Comparison of ENCODE assay signal across 9 cellular contexts in the genomic region with DNA sequence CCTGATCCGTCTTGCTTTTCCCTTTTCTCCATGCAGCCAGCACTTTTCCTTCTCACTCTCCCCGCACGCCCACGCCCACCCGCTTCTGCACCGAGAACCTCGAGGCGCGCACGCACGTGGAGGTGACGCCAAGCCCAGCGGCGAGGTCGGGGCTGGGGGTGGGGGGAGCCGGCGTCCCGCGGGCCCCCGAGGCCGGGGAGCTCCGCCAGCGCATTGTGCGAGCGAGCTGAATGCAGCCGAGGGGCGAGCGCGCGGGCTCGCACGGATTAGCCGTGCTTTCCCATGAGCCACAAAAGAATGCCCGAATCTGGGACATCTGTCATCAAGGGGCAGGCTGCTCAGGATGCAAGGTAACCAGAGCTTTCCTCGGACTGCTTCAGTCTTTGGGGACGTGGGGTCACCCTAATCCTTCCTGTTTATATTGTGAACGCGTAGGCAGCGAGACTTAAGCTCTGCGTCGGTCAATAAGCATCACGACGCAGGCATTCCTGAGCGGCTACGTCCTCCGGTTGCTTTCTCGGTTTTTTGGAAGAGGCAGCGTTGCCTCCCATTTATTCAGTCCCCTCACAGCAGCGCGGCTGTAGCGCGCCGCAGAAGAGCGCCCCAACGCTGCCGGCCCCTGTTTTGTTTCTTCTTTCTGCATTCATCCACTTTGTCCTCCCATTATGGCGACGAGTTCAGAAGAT.
DNase-seq lines count a peak whose midpoint lies in the region; ATAC-seq and TF ChIP-seq lines count a peak whose summit lies in the region.
"Had no signal": no experiment of that assay in that cellular context is flagged by ENCODE, and none has a peak within 500 bp of the region (broad histone marks: within the 10 kb centered on the region; RNA-seq: fewer than 3 reads in every experiment).

No MANE protein-coding gene starts in this region.

- H3K27me3 ChIP-seq in brain microvascular endothelial cell (replicated peaks) = no peaks in the 10 kb centered on the region
- H3K27me3 ChIP-seq in iPS-18a (ENCODE audit: control insufficient read depth, insufficient read depth, low read length) = peaks cover 42% of the 10 kb centered on the region

- H3K9ac ChIP-seq in iPS-18a (ENCODE audit: low read length) = peak overlapping the region; percentile 33

- in situ Hi-C loops in brain microvascular endothelial cell (cut with HindIII; ENCODE audit: low pct_ligation_motif_present, low sequenced_read_pairs) = no loop called here

- CTCF ChIA-PET in RWPE1 (lab: Yijun Ruan, JAX) = interaction anchor here (0.5 kb wide), 1 partner anchor 162 kb away, joined by 3 read pairs; no protein-coding TSS in a partner anchor

- peak; percentile 50 for DNase-seq in NCI-H1436 (lab: John Stamatoyannopoulos, UW)
- no peak for DNase-seq in NCI-H1436 treated with DMSO at 0.1 percent for 48 hours (lab: John Stamatoyannopoulos, UW)
- DNase-seq in RWPE1 (ENCODE audit: low spot score) = peak; percentile 52
- peak; percentile 85 for DNase-seq in brain microvascular endothelial cell
- peak; percentile 90 for DNase-seq in retina
- no peak for DNase-seq in NCI-H2029 treated with DMSO at 0.1 percent for 48 hours (lab: John Stamatoyannopoulos, UW)

- POLR2A ChIA-PET in RWPE1 (lab: Yijun Ruan, JAX; ENCODE audit: low non-redundant PET) = no interaction called here

- H3K36me3 ChIP-seq in brain microvascular endothelial cell (replicated peaks) (no peaks in the 10 kb centered on the region), iPS-18a (ENCODE audit: control insufficient read depth, low read depth, low read length) (no peaks in the 10 kb centered on the region)

- H3K27ac ChIP-seq in RWPE1 (no peak overlapping the region), brain microvascular endothelial cell (peak overlapping the region; percentile 80), iPS-18a (ENCODE audit: low read length) (no peak overlapping the region)
- H3K27ac ChIP-seq: C4-2B had no signal

- peaks cover 10% of the 10 kb centered on the region for H3K4me1 ChIP-seq in iPS-18a (ENCODE audit: control insufficient read depth, low read depth, low read length)

- ATAC-seq in HG02840 (IDR thresholded peaks at IDR 0.05; ENCODE audit: low FRiP score, unreplicated experiment) = no peak

- peak; percentile 24; the same call in 1 of the 2 replicates for TF ChIP-seq CTCF in RWPE1 (conservative IDR thresholded peaks at IDR 0.05; ENCODE audit: low read depth)
- TF ChIP-seq CTCF in brain microvascular endothelial cell (IDR thresholded peaks at IDR 0.05; ENCODE audit: low read depth, low read length, missing control alignments) = peak; percentile 26

- no peaks in the 10 kb centered on the region for H3K9me3 ChIP-seq in iPS-18a (ENCODE audit: control insufficient read depth, low read depth, low read length)

- H3K4me3 ChIP-seq in brain microvascular endothelial cell (ENCODE audit: low read depth, low read length) = peak overlapping the region; percentile 66
- peak overlapping the region; percentile 74 for H3K4me3 ChIP-seq in iPS-18a (ENCODE audit: low read length)

Comparison
In these comparisons a context has a peak if more than half of its experiments do, and no peak if none do; other contexts are left out.
1. DNase-seq: peak in NCI-H1436 (single experiment), RWPE1 (single experiment), brain microvascular endothelial cell (single experiment) and retina (single experiment); none in NCI-H1436 treated with DMSO at 0.1 percent for 48 hours (single experiment) and NCI-H2029 treated with DMSO at 0.1 percent for 48 hours (single experiment).